ENCODE assay signal across 21 cellular contexts in the genomic region with DNA sequence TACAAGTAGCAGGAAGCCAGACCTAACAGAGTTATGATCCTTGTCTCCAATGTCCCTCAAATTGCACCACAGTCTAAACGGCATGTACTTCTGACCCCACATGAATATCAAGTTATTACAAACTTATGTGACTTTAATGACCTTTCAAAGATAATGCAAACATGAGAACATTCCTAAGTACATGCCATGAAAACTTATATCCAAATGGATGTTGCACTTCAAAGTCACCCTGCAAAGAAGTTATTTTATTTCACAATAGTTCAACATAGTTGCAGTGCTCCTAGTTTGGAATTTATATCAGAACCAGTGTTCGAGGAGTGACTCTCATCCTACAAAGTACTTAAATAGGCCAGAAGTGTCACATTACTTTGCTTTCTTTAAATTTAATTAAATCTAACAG.
"Had no signal": no experiment of that assay in that cellular context is flagged by ENCODE, and none has a peak within 500 bp of the region (broad histone marks: within the 10 kb centered on the region; RNA-seq: fewer than 3 reads in every experiment).

No MANE protein-coding gene starts in this region.

- H3K27me3 ChIP-seq: ascending aorta, esophagus squamous epithelium, tibial artery had no signal

- H3K9me3 ChIP-seq: ascending aorta, esophagus squamous epithelium, tibial artery had no signal

- H3K27ac Mint-ChIP-seq: activated CD4-positive, alpha-beta memory T cell treated with anti-CD3 and anti-CD28 coated beads, Interleukin-2, amount 10 ng/mL, durations not matched to agents 7 days and 5 days; activated naive CD8-positive, alpha-beta T cell treated with anti-CD3 and anti-CD28 coated beads, Interleukin-2, amount 10 ng/mL, durations not matched to agents 7 days and 5 days; activated T-helper 17 cell treated with anti-CD3 and anti-CD28 coated beads, Interleukin-2, amount 50 U/mL, for 72 hours; mesothelial cell of epicardium; nephron had no signal

- H3K4me3 Mint-ChIP-seq: activated CD4-positive, alpha-beta memory T cell treated with anti-CD3 and anti-CD28 coated beads, Interleukin-2, amount 10 ng/mL, durations not matched to agents 7 days and 5 days; activated CD8-positive, alpha-beta memory T cell treated with anti-CD3 and anti-CD28 coated beads, Interleukin-2, amount 10 ng/mL, durations not matched to agents 7 days and 5 days; activated naive CD8-positive, alpha-beta T cell treated with anti-CD3 and anti-CD28 coated beads, Interleukin-2, amount 10 ng/mL, durations not matched to agents 7 days and 5 days; activated T-helper 17 cell treated with anti-CD3 and anti-CD28 coated beads, Interleukin-2, amount 50 U/mL, for 72 hours; mesothelial cell of epicardium; nephron; T-cell had no signal

- H3K27me3 Mint-ChIP-seq: activated CD8-positive, alpha-beta memory T cell treated with anti-CD3 and anti-CD28 coated beads, Interleukin-2, amount 10 ng/mL, durations not matched to agents 7 days and 5 days; activated naive CD8-positive, alpha-beta T cell treated with anti-CD3 and anti-CD28 coated beads, Interleukin-2, amount 10 ng/mL, durations not matched to agents 7 days and 5 days; activated T-helper 17 cell treated with anti-CD3 and anti-CD28 coated beads, Interleukin-2, amount 50 U/mL, for 72 hours; T-cell had no signal

- H3K36me3 Mint-ChIP-seq: mesothelial cell of epicardium, T-cell had no signal

- DNase-seq: activated CD4-positive, alpha-beta memory T cell treated with anti-CD3 and anti-CD28 coated beads, Interleukin-2, amount 10 ng/mL, durations not matched to agents 7 days and 5 days; activated CD4-positive, alpha-beta T cell treated with anti-CD3 and anti-CD28 coated beads for 48 hours; activated CD4-positive, CD25-positive, alpha-beta regulatory T cell; activated CD8-positive, alpha-beta memory T cell treated with anti-CD3 and anti-CD28 coated beads, Interleukin-2, amount 10 ng/mL, durations not matched to agents 7 days and 5 days; activated naive CD4-positive, alpha-beta T cell; activated naive CD8-positive, alpha-beta T cell treated with anti-CD3 and anti-CD28 coated beads, Interleukin-2, amount 10 ng/mL, durations not matched to agents 7 days and 5 days; dermis blood vessel endothelial cell; effector memory CD4-positive, alpha-beta T cell; esophagus squamous epithelium; hippocampal formation; stimulated activated naive CD4-positive, alpha-beta T cell treated with Interleukin-2 at 50 U/mL for 16 hours; T-cell; T-helper 9 cell; tibial artery had no signal

- H3K4me3 ChIP-seq: ascending aorta, esophagus squamous epithelium, tibial artery had no signal

- FAIRE-seq: bronchial epithelial cell, endothelial cell of umbilical vein, keratinocyte had no signal

- H3K9me3 Mint-ChIP-seq: activated CD4-positive, alpha-beta memory T cell treated with anti-CD3 and anti-CD28 coated beads, Interleukin-2, amount 10 ng/mL, durations not matched to agents 7 days and 5 days; activated T-helper 17 cell treated with anti-CD3 and anti-CD28 coated beads, Interleukin-2, amount 50 U/mL, for 72 hours; mesothelial cell of epicardium; nephron; T-cell had no signal

- H3K36me3 ChIP-seq: ascending aorta, esophagus squamous epithelium, tibial artery had no signal

- H3K27ac ChIP-seq: ascending aorta, esophagus squamous epithelium, tibial artery had no signal
